9 cellular contexts compared by ENCODE assay signal in the genomic region with DNA sequence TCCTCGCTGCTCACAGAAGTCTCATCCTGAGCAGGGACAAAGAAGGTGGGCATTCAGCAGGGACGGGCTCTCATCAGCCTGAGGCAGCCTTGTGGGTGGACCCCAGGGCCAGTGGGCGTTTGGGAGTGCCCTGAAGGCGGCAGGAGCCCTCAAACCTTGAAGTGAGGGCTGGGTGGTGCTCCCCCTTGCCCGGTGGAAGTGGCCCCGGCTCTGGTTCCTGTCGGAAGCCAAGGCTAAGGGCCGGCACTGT.
DNase-seq lines count a peak whose midpoint lies in the region; ATAC-seq and TF ChIP-seq lines count a peak whose summit lies in the region.
"Had no signal": no experiment of that assay in that cellular context is flagged by ENCODE, and none has a peak within 500 bp of the region (broad histone marks: within the 10 kb centered on the region; RNA-seq: fewer than 3 reads in every experiment).

No MANE protein-coding gene starts in this region.

- no peak overlapping the region for H3K27ac Mint-ChIP-seq in activated CD4-positive, alpha-beta T cell treated with anti-CD3 and anti-CD28 coated beads, Interleukin-2, amount 10 ng/mL, durations not matched to agents 7 days and 5 days

- peak overlapping the region; percentile 67 for H3K4me2 ChIP-seq in OCI-LY3 (ENCODE audit: low read length)
- H3K4me2 ChIP-seq: KMS-11 had no signal

- no peaks in the 10 kb centered on the region for H3K9me3 Mint-ChIP-seq in activated CD4-positive, alpha-beta T cell treated with anti-CD3 and anti-CD28 coated beads, Interleukin-2, amount 10 ng/mL, durations not matched to agents 7 days and 5 days

- no peaks in the 10 kb centered on the region for H3K36me3 Mint-ChIP-seq in activated CD4-positive, alpha-beta T cell treated with anti-CD3 and anti-CD28 coated beads, Interleukin-2, amount 10 ng/mL, durations not matched to agents 7 days and 5 days (ENCODE audit: low read depth)

- no peaks in the 10 kb centered on the region for H4K20me1 ChIP-seq in OCI-LY3 (ENCODE audit: insufficient read depth, low read length)

- POLR2A ChIA-PET in activated CD4-positive, alpha-beta T cell treated with anti-CD3 and anti-CD28 coated beads, Interleukin-2, amount 10 ng/mL, durations not matched to agents 7 days and 5 days (lab: Charles Lee), result no interaction called here

- intact Hi-C loops in tibial artery (cut with DNase I; ENCODE audit: low total_unique reads), result loop anchor here (10.0 kb wide), 1 partner anchor 260 kb away; no protein-coding TSS in a partner anchor

- H3K4me3 ChIP-seq in OCI-LY3 (ENCODE audit: low read length), result peak overlapping the region; percentile 52
- peak overlapping the region; percentile 66 to 70 for H3K4me3 ChIP-seq in duodenal mucosa (ENCODE audit: low read depth in 1 of 2, low read length in 2 of 2)
- peak overlapping the region; percentile 12 to 57 for H3K4me3 ChIP-seq in muscle layer of colon (ENCODE audit: low read depth in 1 of 2, low read length in 2 of 2)
- peak overlapping the region; percentile 41 to 52 for H3K4me3 ChIP-seq in tibial artery

- H3K27me3 Mint-ChIP-seq in activated CD4-positive, alpha-beta T cell treated with anti-CD3 and anti-CD28 coated beads, Interleukin-2, amount 10 ng/mL, durations not matched to agents 7 days and 5 days, result no peaks in the 10 kb centered on the region

- DNase-seq in tibial artery (no peak), NCI-H2029 (lab: John Stamatoyannopoulos, UW) (no peak)
- DNase-seq in activated CD4-positive, alpha-beta T cell treated with anti-CD3 and anti-CD28 coated beads, Interleukin-2, amount 10 ng/mL, durations not matched to agents 7 days and 5 days, result no peak

- no peaks in the 10 kb centered on the region for H3K9me3 ChIP-seq in OCI-LY3 (ENCODE audit: insufficient read depth, low read length)
- H3K9me3 ChIP-seq in duodenal mucosa (ENCODE audit: control insufficient read depth in 1 of 2, low read length in 2 of 2), result no peaks in the 10 kb centered on the region
- H3K9me3 ChIP-seq in muscle layer of colon (ENCODE audit: low read length), result no peaks in the 10 kb centered on the region
- H3K9me3 ChIP-seq in tibial artery, result no peaks in the 10 kb centered on the region

- TF ChIP-seq CTCF in OCI-LY3 (IDR thresholded peaks at IDR 0.05; ENCODE audit: low read depth, low read length) (no peak), tibial artery (IDR thresholded peaks at IDR 0.05) (no peak)

- no peaks in the 10 kb centered on the region for H3K79me2 ChIP-seq in OCI-LY3 (ENCODE audit: low read length)

- H3K4me3 Mint-ChIP-seq in activated CD4-positive, alpha-beta T cell treated with anti-CD3 and anti-CD28 coated beads, Interleukin-2, amount 10 ng/mL, durations not matched to agents 7 days and 5 days, result no peak overlapping the region

- CTCF ChIA-PET in activated CD4-positive, alpha-beta T cell treated with anti-CD3 and anti-CD28 coated beads, Interleukin-2, amount 10 ng/mL, durations not matched to agents 7 days and 5 days (lab: Charles Lee), result no interaction called here

- no peak overlapping the region for H3K27ac ChIP-seq in OCI-LY3 (ENCODE audit: low read length)
- peak overlapping the region; percentile 89 for H3K27ac ChIP-seq in duodenal mucosa (ENCODE audit: low read depth, low read length)
- peak overlapping the region; percentile 95 for H3K27ac ChIP-seq in muscle layer of colon (ENCODE audit: low read depth, low read length)
- H3K27ac ChIP-seq in tibial artery, result peak overlapping the region; percentile 52 to 61
- H3K27ac ChIP-seq: KMS-11 had no signal

- H3K4me1 ChIP-seq in OCI-LY3 (ENCODE audit: low read length) (peaks cover 10% of the 10 kb centered on the region), duodenal mucosa (ENCODE audit: control insufficient read depth in 1 of 2, insufficient read depth in 2 of 2, low read length in 2 of 2) (peaks cover 90 to 95% of the 10 kb centered on the region in 2 donors), muscle layer of colon (ENCODE audit: insufficient read depth, low read length) (peaks cover 94% of the 10 kb centered on the region), tibial artery (peaks cover 0 to 48% (median 24%) of the 10 kb centered on the region in 4 donors)

- H3K36me3 ChIP-seq in OCI-LY3 (replicated peaks; ENCODE audit: low read depth, low read length) (no peaks in the 10 kb centered on the region), duodenal mucosa (ENCODE audit: control insufficient read depth in 1 of 2, insufficient read depth in 2 of 2, low read length in 2 of 2) (peaks cover 14 to 18% of the 10 kb centered on the region in 2 donors), muscle layer of colon (ENCODE audit: insufficient read depth, low read length) (peaks cover 11% of the 10 kb centered on the region), tibial artery (peaks cover 0 to 8% (median 0%) of the 10 kb centered on the region in 3 donors)

- H2AFZ ChIP-seq in OCI-LY3 (ENCODE audit: low read depth, low read length), result peak overlapping the region; percentile 12; the same call in 1 of the 2 replicates

- ATAC-seq in HG03280 (IDR thresholded peaks at IDR 0.05; ENCODE audit: unreplicated experiment), result no peak
- no peak for ATAC-seq in HG03342 (IDR thresholded peaks at IDR 0.05; ENCODE audit: unreplicated experiment)

- peak overlapping the region; percentile 26; the same call in 1 of the 2 replicates for H3K9ac ChIP-seq in OCI-LY3 (ENCODE audit: low read length)
- peak overlapping the region; percentile 70 to 71 for H3K9ac ChIP-seq in duodenal mucosa (ENCODE audit: low read depth in 1 of 2, low read length in 2 of 2)
- H3K9ac ChIP-seq in muscle layer of colon (ENCODE audit: low read length), result peak overlapping the region; percentile 42
- H3K9ac ChIP-seq: KMS-11 had no signal

- H3K27me3 ChIP-seq in OCI-LY3 (ENCODE audit: low read depth, low read length), result peaks cover 27% of the 10 kb centered on the region
- H3K27me3 ChIP-seq in duodenal mucosa (ENCODE audit: control insufficient read depth in 1 of 2, insufficient read depth in 2 of 2, low read length in 2 of 2), result no peaks in the 10 kb centered on the region
- no peaks in the 10 kb centered on the region for H3K27me3 ChIP-seq in muscle layer of colon (ENCODE audit: control insufficient read depth in 1 of 2, insufficient read depth in 2 of 2, low read length in 2 of 2)
- H3K27me3 ChIP-seq in tibial artery, result no peaks in the 10 kb centered on the region

- peaks cover 21% of the 10 kb centered on the region for H3K4me1 Mint-ChIP-seq in activated CD4-positive, alpha-beta T cell treated with anti-CD3 and anti-CD28 coated beads, Interleukin-2, amount 10 ng/mL, durations not matched to agents 7 days and 5 days
